ENCODE assay signal across 2 cellular contexts in genomic region chr14:95044463-95045254, GRCh38.
TF ChIP-seq lines count a peak whose summit lies in the region.

No MANE protein-coding gene starts in this region.

TF ChIP-seq in IMR-90, 13 proteins besides CTCF, POLR2A, EP300 and RAD21:
- TF ChIP-seq NFE2L2 (IDR thresholded peaks at IDR 0.05; ENCODE audit: low read depth, low read length) = no peak
- no peak for TF ChIP-seq MAZ (IDR thresholded peaks at IDR 0.05; ENCODE audit: borderline replicate concordance, low read depth, low read length)
- TF ChIP-seq FOS (IDR thresholded peaks at IDR 0.05; ENCODE audit: low read depth, low read length) = no peak
- no peak for TF ChIP-seq ELK1 (IDR thresholded peaks at IDR 0.05; ENCODE audit: borderline replicate concordance, low read depth, low read length)
TF ChIP-seq in IMR-90: peak in this region for 0.

TF ChIP-seq in H1, 55 proteins besides CTCF, POLR2A, EP300 and RAD21:
- TF ChIP-seq CTBP2 (IDR thresholded peaks at IDR 0.05; ENCODE audit: borderline replicate concordance, insufficient read depth, insufficient read length, low read length) (no peak), RFX5 (IDR thresholded peaks at IDR 0.05; ENCODE audit: borderline replicate concordance, low read depth, low read length) (no peak), RBBP5 (IDR thresholded peaks at IDR 0.05; ENCODE audit: borderline replicate concordance, low read depth, low read length) (no peak), MAX (IDR thresholded peaks at IDR 0.05) (no peak), BRCA1 (IDR thresholded peaks at IDR 0.05; ENCODE audit: low read depth, low read length) (no peak), SRF (IDR thresholded peaks at IDR 0.05; ENCODE audit: low read depth, low read length) (no peak), CBX5 (IDR thresholded peaks at IDR 0.05; ENCODE audit: low read depth, low read length) (no peak), NANOG (IDR thresholded peaks at IDR 0.05; ENCODE audit: insufficient read depth, low read depth, low read length, poor library complexity, severe bottlenecking) (no peak), TAF7 (optimal IDR thresholded peaks at IDR 0.05; ENCODE audit: borderline replicate concordance, low read depth, low read length) (no peak), TCF12 (IDR thresholded peaks at IDR 0.05; ENCODE audit: low read depth, low read length) (no peak), TAF1 (IDR thresholded peaks at IDR 0.05; ENCODE audit: low read depth, low read length) (no peak), ASH2L (IDR thresholded peaks at IDR 0.05; ENCODE audit: low read length) (no peak), BCL11A (IDR thresholded peaks at IDR 0.05; ENCODE audit: low read depth in 2 of 2, low read length in 2 of 2) (no peak), RXRA (IDR thresholded peaks at IDR 0.05; ENCODE audit: insufficient read depth, low read depth, low read length) (no peak), CEBPB (IDR thresholded peaks at IDR 0.05; ENCODE audit: low read depth, low read length) (no peak), POU5F1 (IDR thresholded peaks at IDR 0.05; ENCODE audit: low read depth, low read length) (no peak), JUN (IDR thresholded peaks at IDR 0.05; ENCODE audit: low read depth, low read length) (no peak), CBX8 (IDR thresholded peaks at IDR 0.05; ENCODE audit: borderline replicate concordance, low read depth, low read length) (no peak), TBP (IDR thresholded peaks at IDR 0.05; ENCODE audit: low read depth, low read length) (no peak)
